8 cellular contexts compared by ENCODE assay signal in genomic region chr17:81516439-81516838, GRCh38. TPM values are rescaled to one million over a fixed set of nuclear protein-coding genes. Genes with fewer than 3 reads are reported as not detected.
DNase-seq lines count a peak whose midpoint lies in the region; TF ChIP-seq lines count a peak whose summit lies in the region.

No MANE protein-coding gene starts in this region.

- in situ Hi-C loops in GM18951 (cut with MboI; ENCODE audit: low sequenced_read_pairs, unreplicated experiment), result no loop called here

- POLR2A ChIA-PET in activated CD4-positive, alpha-beta memory T cell treated with anti-CD3 and anti-CD28 coated beads for 36 hours (lab: Charles Lee), result interaction anchor here (1.8 kb wide), 1 partner anchor 36 kb away, joined by 14 read pairs; the partner anchor contains the start of gene FAAP100
- POLR2A ChIA-PET in GM10248 (lab: Yijun Ruan, JAX), result interaction anchor here (1.6 kb wide), 1 partner anchor 13 kb away, joined by 3 read pairs; no protein-coding TSS in a partner anchor

- DNase-seq in activated CD4-positive, alpha-beta memory T cell treated with anti-CD3 and anti-CD28 coated beads for 36 hours, result no peak
- DNase-seq in left ventricle myocardium inferior (no peak), GM10248 (ENCODE audit: extremely low spot score) (no peak), D341Med (ENCODE audit: low spot score) (no peak), cerebellar nuclear complex (lab: John Stamatoyannopoulos, UW) (no peak)
- DNase-seq in stimulated activated CD8-positive, alpha-beta memory T cell treated with anti-CD3 and anti-CD28 coated beads, Interleukin-4, amount 100 ng/mL, for 48 hours, result no peak

- peak overlapping the region; percentile 8 to 94 (median 60) for H3K9ac ChIP-seq in skeletal muscle tissue (ENCODE audit: low read depth in 1 of 3, low read length in 3 of 3)

- H3K27ac ChIP-seq in left ventricle myocardium inferior (replicated peaks) (peak overlapping the region; percentile 99), skeletal muscle tissue (ENCODE audit: low read depth, low read length) (peak overlapping the region; percentile 99)

- TF ChIP-seq POLR2A in GM18951 (IDR thresholded peaks at IDR 0.05; ENCODE audit: extremely low read depth, insufficient read depth, insufficient read length), result peak; percentile 15

- H3K27me3 Mint-ChIP-seq in activated CD4-positive, alpha-beta memory T cell treated with anti-CD3 and anti-CD28 coated beads for 36 hours, result no peaks in the 10 kb centered on the region

- H3K4me3 ChIP-seq in left ventricle myocardium inferior (peak overlapping the region; percentile 93), skeletal muscle tissue (ENCODE audit: low read length in 3 of 3) (peak overlapping the region; percentile 45 to 83 (median 81))

- no peaks in the 10 kb centered on the region for H3K9me3 Mint-ChIP-seq in activated CD4-positive, alpha-beta memory T cell treated with anti-CD3 and anti-CD28 coated beads for 36 hours

- H3K4me1 ChIP-seq in left ventricle myocardium inferior (peaks cover 79% of the 10 kb centered on the region), skeletal muscle tissue (ENCODE audit: control insufficient read depth in 3 of 3, insufficient read depth in 3 of 3, low read length in 3 of 3) (peaks cover 41 to 62% (median 43%) of the 10 kb centered on the region in 3 donors)

- peaks cover 20% of the 10 kb centered on the region for H3K27me3 ChIP-seq in left ventricle myocardium inferior (ENCODE audit: low read depth)
- peaks cover 4 to 22% (median 9%) of the 10 kb centered on the region in 3 donors for H3K27me3 ChIP-seq in skeletal muscle tissue (ENCODE audit: control insufficient read depth in 3 of 3, insufficient read depth in 3 of 3, low read length in 3 of 3)

- intact Hi-C loops in activated CD4-positive, alpha-beta memory T cell treated with anti-CD3 and anti-CD28 coated beads for 36 hours (cut with micrococcal nuclease), result no loop called here
- intact Hi-C loops in left ventricle myocardium inferior (cut with micrococcal nuclease), result no loop called here

- CTCF ChIA-PET in activated CD4-positive, alpha-beta memory T cell treated with anti-CD3 and anti-CD28 coated beads for 36 hours (lab: Charles Lee), result interaction anchor here (1.3 kb wide), 1 partner anchor 84 kb away, joined by 3 read pairs; no protein-coding TSS in a partner anchor
- CTCF ChIA-PET in GM10248 (lab: Yijun Ruan, JAX), result interaction anchor here (0.7 to 1.1 kb wide), 2 partner anchors 32 to 36 kb away, joined by 3 read pairs; partner anchors contain the start of gene FAAP100

- peaks cover 17% of the 10 kb centered on the region for H3K4me1 Mint-ChIP-seq in activated CD4-positive, alpha-beta memory T cell treated with anti-CD3 and anti-CD28 coated beads for 36 hours (ENCODE audit: low read depth)

- H3K36me3 Mint-ChIP-seq in activated CD4-positive, alpha-beta memory T cell treated with anti-CD3 and anti-CD28 coated beads for 36 hours, result peaks cover 9% of the 10 kb centered on the region

- peak overlapping the region; percentile 92 for H3K4me3 Mint-ChIP-seq in activated CD4-positive, alpha-beta memory T cell treated with anti-CD3 and anti-CD28 coated beads for 36 hours

- no peak for TF ChIP-seq CTCF in left ventricle myocardium inferior (IDR thresholded peaks at IDR 0.05; ENCODE audit: borderline replicate concordance)
- TF ChIP-seq CTCF in GM10248 (IDR thresholded peaks at IDR 0.05; ENCODE audit: control extremely low read depth, extremely low read depth, low read depth, missing control alignments), result no peak

- H3K9me3 ChIP-seq in left ventricle myocardium inferior (replicated peaks) (no peaks in the 10 kb centered on the region), skeletal muscle tissue (ENCODE audit: control insufficient read depth in 3 of 3, low read length in 3 of 3) (no peaks in the 10 kb centered on the region)

- H3K36me3 ChIP-seq in left ventricle myocardium inferior, result peaks cover 15% of the 10 kb centered on the region
- peaks cover 7 to 9% (median 9%) of the 10 kb centered on the region in 3 donors for H3K36me3 ChIP-seq in skeletal muscle tissue (ENCODE audit: control insufficient read depth in 3 of 3, insufficient read depth in 3 of 3, low read length in 3 of 3)

- H3K27ac Mint-ChIP-seq in activated CD4-positive, alpha-beta memory T cell treated with anti-CD3 and anti-CD28 coated beads for 36 hours, result peak overlapping the region; percentile 18

RNA-seq across cellular contexts. Expression of gene ACTG1, which starts 3.8 kb away (rescaled TPM):
- 1,000 to 10,000 TPM; 3,773 to 3,928 TPM for total RNA-seq in activated CD4-positive, alpha-beta memory T cell treated with anti-CD3 and anti-CD28 coated beads for 36 hours
- total RNA-seq in left ventricle myocardium inferior (342 TPM), skeletal muscle tissue (1,613 TPM)

RNA-seq across cellular contexts. Expression of gene FSCN2, which starts 11.7 kb away (rescaled TPM):
- total RNA-seq in activated CD4-positive, alpha-beta memory T cell treated with anti-CD3 and anti-CD28 coated beads for 36 hours, result under 1 TPM; 0.33 to 0.46 TPM
- total RNA-seq in left ventricle myocardium inferior, result 0.38 TPM
- 1.0 TPM for total RNA-seq in skeletal muscle tissue

RNA-seq across cellular contexts. Expression of gene FAAP100, which starts 35.7 kb away (rescaled TPM):
- total RNA-seq in activated CD4-positive, alpha-beta memory T cell treated with anti-CD3 and anti-CD28 coated beads for 36 hours, result 10 to 100 TPM; 33.5 to 39.7 TPM
- 15.9 TPM for total RNA-seq in left ventricle myocardium inferior
- total RNA-seq in skeletal muscle tissue, result 7.8 TPM
